14 cellular contexts compared by ENCODE assay signal in the genomic region with DNA sequence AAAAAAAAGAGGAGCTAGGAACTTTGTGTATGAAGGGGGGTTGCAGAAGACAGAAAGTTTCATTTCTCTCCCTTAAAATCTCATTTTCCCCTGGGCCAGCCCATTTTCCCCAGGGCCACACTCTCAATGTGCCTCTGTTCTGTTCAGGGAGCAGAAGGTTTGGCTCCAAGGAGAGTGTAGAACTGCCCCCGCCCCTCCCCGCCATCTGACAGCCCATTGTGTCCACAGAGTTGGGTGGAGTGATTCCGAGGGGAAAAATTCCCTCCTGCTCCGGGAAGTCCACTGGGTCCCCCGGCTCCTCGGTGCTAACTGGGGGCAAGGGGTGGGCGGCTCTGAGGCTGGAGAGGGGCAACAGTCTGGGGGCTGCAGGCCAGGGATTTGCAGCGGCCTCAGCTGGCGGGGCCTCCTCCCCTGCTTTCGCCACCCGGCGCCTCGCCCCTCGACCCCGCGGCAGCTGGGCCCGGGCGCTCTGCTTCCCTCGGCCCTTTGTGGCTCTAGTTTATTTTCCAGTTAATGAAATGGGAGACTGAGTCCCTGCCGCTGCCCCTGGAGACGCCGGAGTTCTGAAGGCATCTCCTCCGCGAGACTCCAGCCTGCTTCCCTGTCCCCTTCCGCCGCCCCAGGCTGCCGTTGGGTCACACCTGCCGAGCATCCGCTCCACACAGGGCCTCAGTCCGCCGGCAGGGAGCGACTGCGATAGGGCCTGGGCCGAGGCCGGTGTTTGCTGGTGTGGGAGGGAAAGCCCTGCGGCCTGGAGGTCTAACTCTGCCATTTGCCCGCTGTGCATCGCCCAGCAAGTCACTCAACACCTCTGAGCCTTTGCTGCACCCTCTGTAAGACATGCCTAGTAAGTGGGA. TPM values are rescaled to one million over a fixed set of nuclear protein-coding genes. Genes with fewer than 3 reads are reported as not detected.
DNase-seq lines count a peak whose midpoint lies in the region; ATAC-seq and TF ChIP-seq lines count a peak whose summit lies in the region.
"Had no signal": no experiment of that assay in that cellular context is flagged by ENCODE, and none has a peak within 500 bp of the region (broad histone marks: within the 10 kb centered on the region; RNA-seq: fewer than 3 reads in every experiment).

No MANE protein-coding gene starts in this region.

- no peak overlapping the region for H4K8ac ChIP-seq in trophoblast cell (ENCODE audit: low read depth, low read length)

- H3K36me3 ChIP-seq in gastroesophageal sphincter: no peaks in the 10 kb centered on the region
- H3K36me3 ChIP-seq in trophoblast cell (ENCODE audit: control insufficient read depth in 1 of 2, insufficient read depth in 2 of 2, low read length in 2 of 2): no peaks in the 10 kb centered on the region
- H3K36me3 ChIP-seq: Peyer's patch, uterus had no signal

- H3K14ac ChIP-seq in trophoblast cell (ENCODE audit: low read length): no peak overlapping the region

- ATAC-seq in WTC11: peak; percentile 89
- ATAC-seq in gastroesophageal sphincter: peak; percentile 70
- ATAC-seq in HG03039 (IDR thresholded peaks at IDR 0.05; ENCODE audit: unreplicated experiment): no peak
- ATAC-seq in GM18868 (IDR thresholded peaks at IDR 0.05; ENCODE audit: unreplicated experiment): no peak
- ATAC-seq: HCT116 had no signal

- no peak overlapping the region for H2AFZ ChIP-seq in trophoblast cell (ENCODE audit: insufficient read depth, low read length, poor library complexity)

- H3K27me3 ChIP-seq in gastroesophageal sphincter (peaks cover 26% of the 10 kb centered on the region), trophoblast cell (ENCODE audit: insufficient read depth, low read length) (no peaks in the 10 kb centered on the region)
- H3K27me3 ChIP-seq: Peyer's patch, uterus had no signal

- peak overlapping the region; percentile 31; the same call in 1 of the 2 replicates for H3K27ac Mint-ChIP-seq in WTC11
- H3K27ac Mint-ChIP-seq: CD14-positive monocyte had no signal

- H3K36me3 Mint-ChIP-seq in WTC11: peaks cover 9% of the 10 kb centered on the region
- H3K36me3 Mint-ChIP-seq: CD14-positive monocyte had no signal

- H3K79me2 ChIP-seq in trophoblast cell (ENCODE audit: control insufficient read depth, insufficient read depth, low read length, poor library complexity): no peaks in the 10 kb centered on the region

- H3K4ac ChIP-seq in trophoblast cell (ENCODE audit: low read depth, low read length): no peak overlapping the region

- no peak for TF ChIP-seq CTCF in WTC11 (IDR thresholded peaks at IDR 0.05)
- no peak for TF ChIP-seq CTCF in gastroesophageal sphincter (IDR thresholded peaks at IDR 0.05)

- H3K4me3 ChIP-seq in gastroesophageal sphincter: peak overlapping the region in 1 of 2 donors; percentile 44
- no peak overlapping the region for H3K4me3 ChIP-seq in trophoblast cell (ENCODE audit: low read depth, low read length)
- H3K4me3 ChIP-seq: lung, uterus had no signal

- H3K27me3 Mint-ChIP-seq in WTC11 (ENCODE audit: low read depth): no peaks in the 10 kb centered on the region; the same call in 1 of the 2 replicates

- TF ChIP-seq EP300 in gastroesophageal sphincter (IDR thresholded peaks at IDR 0.05): no peak

- peaks cover 0 to 10% (median 4%) of the 10 kb centered on the region in 3 donors for H3K4me1 ChIP-seq in gastroesophageal sphincter
- H3K4me1 ChIP-seq in trophoblast cell (ENCODE audit: control insufficient read depth in 1 of 2, insufficient read depth in 2 of 2, low read length in 2 of 2): peaks cover 3% of the 10 kb centered on the region in 2 experiments
- H3K4me1 ChIP-seq: Peyer's patch, uterus had no signal

- H2BK120ac ChIP-seq in trophoblast cell (ENCODE audit: insufficient read depth, low read length, poor library complexity): no peak overlapping the region

- H2AK5ac ChIP-seq in trophoblast cell (ENCODE audit: low read length): no peak overlapping the region

- H3K18ac ChIP-seq in trophoblast cell (ENCODE audit: low read length): no peak overlapping the region

- peaks cover 60% of the 10 kb centered on the region for H3K4me1 Mint-ChIP-seq in WTC11

- H2BK12ac ChIP-seq in trophoblast cell (ENCODE audit: low read length): no peak overlapping the region

- DNase-seq in COLO829 (ENCODE audit: low spot score): peak; percentile 74
- peak; percentile 78 for DNase-seq in WTC11 (ENCODE audit: low spot score)
- peak in 1 of 2 donors; percentile 6 for DNase-seq in trophoblast cell
- no peak for DNase-seq in NCI-H1092 treated with DMSO at 0.1 percent for 48 hours (lab: John Stamatoyannopoulos, UW)
- no peak for DNase-seq in NAMALWA (ENCODE audit: low spot score)
- DNase-seq: activated CD8-positive, alpha-beta memory T cell treated with anti-CD3 and anti-CD28 coated beads, Interleukin-2, amount 50 U/mL, for 4 hours had no signal

- H3K4me2 ChIP-seq in trophoblast cell (ENCODE audit: low read length): peak overlapping the region; percentile 48

- POLR2A ChIA-PET in WTC11 (lab: Charles Lee): interaction anchor here (1.2 to 1.6 kb wide), 2 partner anchors 14 to 142 kb away, joined by 4 to 7 read pairs; no protein-coding TSS in a partner anchor

- H3K79me1 ChIP-seq in trophoblast cell (ENCODE audit: low read length): no peaks in the 10 kb centered on the region

- CTCF ChIA-PET in WTC11 (lab: Charles Lee): interaction anchor here (0.6 to 5.4 kb wide), 16 partner anchors 10 to 146 kb away, joined by 3 to 70 read pairs (median 6); no protein-coding TSS in a partner anchor

- H4K12ac ChIP-seq in trophoblast cell (ENCODE audit: low read depth, low read length): no peak overlapping the region

- H3K9me3 ChIP-seq in gastroesophageal sphincter (no peaks in the 10 kb centered on the region), trophoblast cell (ENCODE audit: insufficient read depth, low read depth, low read length) (no peaks in the 10 kb centered on the region)
- H3K9me3 ChIP-seq: Peyer's patch, uterus had no signal

- H3K27ac ChIP-seq in gastroesophageal sphincter (peak overlapping the region in 2 of 4 donors; percentile 4 to 63), trophoblast cell (ENCODE audit: low read depth, low read length) (no peak overlapping the region)
- H3K27ac ChIP-seq: Peyer's patch, uterus had no signal

- peak overlapping the region; percentile 49 for H3K4me3 Mint-ChIP-seq in WTC11

- no peak for TF ChIP-seq POLR2A in gastroesophageal sphincter (IDR thresholded peaks at IDR 0.05)

- peaks cover 14% of the 10 kb centered on the region for H3K9me3 Mint-ChIP-seq in WTC11

- H2BK5ac ChIP-seq in trophoblast cell (ENCODE audit: low read depth, low read length, poor library complexity): no peak overlapping the region

- no peak overlapping the region for H3K9ac ChIP-seq in trophoblast cell (ENCODE audit: low read length)

- WGBS in gastroesophageal sphincter (ENCODE audit: low coverage in 1 of 2), 2 donors: 31 to 90% methylated on average over 2 to 3 of the region's 38 CpGs
- WGBS in trophoblast cell (ENCODE audit: extremely low coverage, insufficient coverage, insufficient read length): no CpG with 5 or more reads among the region's 38 CpGs

- no peak overlapping the region for H4K91ac ChIP-seq in trophoblast cell (ENCODE audit: low read depth, low read length)

- H3K23ac ChIP-seq in trophoblast cell (ENCODE audit: low read length): no peak overlapping the region

TF ChIP-seq in WTC11, 78 proteins besides CTCF, POLR2A, EP300 and RAD21:
- TF ChIP-seq ZNF138 (CRISPR knock-in tag; conservative IDR thresholded peaks at IDR 0.05): no peak
- peak; percentile 76; the same call in 1 of the 2 replicates for TF ChIP-seq KAT7 (CRISPR knock-in tag; IDR thresholded peaks at IDR 0.05; ENCODE audit: borderline replicate concordance)
- TF ChIP-seq, protein P1, sequence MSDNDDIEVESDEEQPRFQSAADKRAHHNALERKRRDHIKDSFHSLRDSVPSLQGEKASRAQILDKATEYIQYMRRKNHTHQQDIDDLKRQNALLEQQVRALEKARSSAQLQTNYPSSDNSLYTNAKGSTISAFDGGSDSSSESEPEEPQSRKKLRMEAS (CRISPR knock-in tag; IDR thresholded peaks at IDR 0.05): peak; percentile 44; the same call in 1 of the 2 replicates
- TF ChIP-seq JUN (CRISPR knock-in tag; IDR thresholded peaks at IDR 0.05): no peak
- no peak for TF ChIP-seq EMX1 (CRISPR knock-in tag; IDR thresholded peaks at IDR 0.05)
- 0 out of 2 replicates have a peak, but pooled peaks have one; percentile 8 for TF ChIP-seq GTF2I (CRISPR knock-in tag; conservative IDR thresholded peaks at IDR 0.05)
- TF ChIP-seq, protein P2, sequence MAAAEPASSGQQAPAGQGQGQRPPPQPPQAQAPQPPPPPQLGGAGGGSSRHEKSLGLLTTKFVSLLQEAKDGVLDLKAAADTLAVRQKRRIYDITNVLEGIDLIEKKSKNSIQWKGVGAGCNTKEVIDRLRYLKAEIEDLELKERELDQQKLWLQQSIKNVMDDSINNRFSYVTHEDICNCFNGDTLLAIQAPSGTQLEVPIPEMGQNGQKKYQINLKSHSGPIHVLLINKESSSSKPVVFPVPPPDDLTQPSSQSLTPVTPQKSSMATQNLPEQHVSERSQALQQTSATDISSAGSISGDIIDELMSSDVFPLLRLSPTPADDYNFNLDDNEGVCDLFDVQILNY (CRISPR knock-in tag; IDR thresholded peaks at IDR 0.05): 0 out of 2 replicates have a peak, but pooled peaks have one; percentile 53
- TF ChIP-seq OVOL2 (CRISPR knock-in tag; IDR thresholded peaks at IDR 0.05; ENCODE audit: borderline replicate concordance): no peak
- no peak for TF ChIP-seq MYBL2 (CRISPR knock-in tag; IDR thresholded peaks at IDR 0.05)
- TF ChIP-seq ETV6 (CRISPR knock-in tag; IDR thresholded peaks at IDR 0.05): peak; percentile 54; the same call in 1 of the 2 replicates
- no peak for TF ChIP-seq ZNF416 (CRISPR knock-in tag; IDR thresholded peaks at IDR 0.05)

RNA-seq across cellular contexts. Expression of a gene that starts 14.7 kb away (rescaled TPM):
- total RNA-seq in WTC11 (2021): 32.8 to 42.4 TPM (median 32.9 TPM) in 3 replicates
- total RNA-seq in gastroesophageal sphincter: 10 to 100 TPM; 43.1 to 73.1 (median 48.1) TPM
- polyA plus RNA-seq in trophoblast cell (2013): 42.1 and 42.5 TPM in 2 replicates
- polyA plus RNA-seq: CD14-positive monocyte had no signal

Comparison
In these comparisons a context has a peak if more than half of its experiments do, and no peak if none do; other contexts are left out.
1. DNase-seq: peak in COLO829 (single experiment) and WTC11 (single experiment); none in NCI-H1092 treated with DMSO at 0.1 percent for 48 hours (single experiment) and NAMALWA (single experiment).
2. ATAC-seq: peak in WTC11 (single experiment) and gastroesophageal sphincter (single experiment); none in HG03039 (single experiment) and GM18868 (single experiment).